ENCODE assay signal across 19 cellular contexts in the genomic region with DNA sequence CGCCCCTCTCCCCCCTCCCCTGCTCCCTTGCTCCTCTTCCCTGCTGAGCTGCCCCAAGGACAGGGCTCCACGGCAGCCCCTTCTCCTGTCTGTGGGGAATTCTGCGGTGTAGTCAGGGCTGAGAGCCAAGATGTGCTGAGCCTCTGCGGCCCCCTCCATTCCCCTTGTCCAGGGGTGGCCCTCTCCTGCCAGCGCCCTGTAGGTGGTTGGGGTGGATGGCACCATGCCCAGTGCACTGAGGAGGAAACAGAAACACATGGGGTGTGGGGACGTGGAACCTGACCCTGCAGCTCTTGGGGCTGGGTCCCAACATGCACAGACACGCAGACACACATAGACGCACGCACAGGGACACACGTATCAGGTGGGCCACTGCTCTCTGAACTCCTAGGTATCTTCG.
DNase-seq lines count a peak whose midpoint lies in the region; ATAC-seq and TF ChIP-seq lines count a peak whose summit lies in the region.
"Had no signal": no experiment of that assay in that cellular context is flagged by ENCODE, and none has a peak within 500 bp of the region (broad histone marks: within the 10 kb centered on the region; RNA-seq: fewer than 3 reads in every experiment).

No MANE protein-coding gene starts in this region.

- ATAC-seq in esophagus mucosa (peak; percentile 42), GM19455 (IDR thresholded peaks at IDR 0.05; ENCODE audit: unreplicated experiment) (no peak), HG03135 (IDR thresholded peaks at IDR 0.05; ENCODE audit: unreplicated experiment) (no peak)
- ATAC-seq: left lung, PC-3 had no signal

- H3K27me3 ChIP-seq in tibial artery = peaks cover 0 to 90% of the 10 kb centered on the region in 2 donors
- H3K27me3 ChIP-seq: testis had no signal

- intact Hi-C loops in tibial artery (cut with DNase I; ENCODE audit: low total_unique reads) = no loop called here

- no peak overlapping the region for H3K4me3 ChIP-seq in tibial artery
- H3K4me3 ChIP-seq: left lung, testis had no signal

- peak overlapping the region; percentile 28 to 61 for H3K27ac ChIP-seq in tibial artery
- H3K27ac ChIP-seq: 22Rv1, left lung, testis had no signal

- H3K9me3 ChIP-seq in tibial artery = no peaks in the 10 kb centered on the region
- H3K9me3 ChIP-seq: left lung, testis had no signal

- DNase-seq in DMS 273 (lab: John Stamatoyannopoulos, UW; ENCODE audit: unreplicated experiment) = peak; percentile 57
- DNase-seq in DMS 273 treated with DMSO at 0.1 percent for 48 hours (lab: John Stamatoyannopoulos, UW) = no peak
- DNase-seq in NCI-H2196 (lab: John Stamatoyannopoulos, UW; ENCODE audit: unreplicated experiment) = peak; percentile 37
- no peak for DNase-seq in tibial artery
- no peak for DNase-seq in amygdala (lab: John Stamatoyannopoulos, UW)
- DNase-seq: activated CD4-positive, alpha-beta T cell treated with anti-CD3 and anti-CD28 coated beads, Interleukin-2, amount 50 U/mL, for 48 hours; activated naive CD8-positive, alpha-beta T cell treated with anti-CD3 and anti-CD28 coated beads for 36 hours; activated T-cell treated with anti-CD3 and anti-CD28 coated beads, Interleukin-2, amount 50 U/mL, for 24 hours; effector CD8-positive, alpha-beta T cell; left lung; NCI-H524; PC-3; stimulated activated CD4-positive, alpha-beta T cell treated with anti-CD3 and anti-CD28 coated beads, Interleukin-4, amount 100 ng/mL, for 1 hour; SW 1271; testis had no signal

- no peaks in the 10 kb centered on the region for H3K36me3 ChIP-seq in tibial artery
- H3K36me3 ChIP-seq: left lung had no signal

- no peak for TF ChIP-seq CTCF in tibial artery (IDR thresholded peaks at IDR 0.05)

- peaks cover 0 to 20% (median 10%) of the 10 kb centered on the region in 4 donors for H3K4me1 ChIP-seq in tibial artery
- H3K4me1 ChIP-seq: left lung had no signal

Comparison
In these comparisons a context has a peak if more than half of its experiments do, and no peak if none do; other contexts are left out.
1. DNase-seq: peak in DMS 273 (single experiment) and NCI-H2196 (single experiment); none in DMS 273 treated with DMSO at 0.1 percent for 48 hours (single experiment), tibial artery (0 of 2) and amygdala (0 of 56).